Comparison of ENCODE assay signal across 19 cellular contexts in genomic region chr14:89402363-89402762, GRCh38. TPM values are rescaled to one million over a fixed set of nuclear protein-coding genes. Genes with fewer than 3 reads are reported as not detected.
DNase-seq lines count a peak whose midpoint lies in the region; ATAC-seq and TF ChIP-seq lines count a peak whose summit lies in the region.
"Had no signal": no experiment of that assay in that cellular context is flagged by ENCODE, and none has a peak within 500 bp of the region (broad histone marks: within the 10 kb centered on the region; RNA-seq: fewer than 3 reads in every experiment).

No MANE protein-coding gene starts in this region.

- peaks cover 61% of the 10 kb centered on the region for H3K4me1 Mint-ChIP-seq in activated naive CD8-positive, alpha-beta T cell treated with anti-CD3 and anti-CD28 coated beads, Interleukin-2, amount 50 U/mL, for 24 hours
- H3K4me1 Mint-ChIP-seq in activated naive CD8-positive, alpha-beta T cell treated with anti-CD3 and anti-CD28 coated beads for 36 hours: peaks cover 65% of the 10 kb centered on the region
- H3K4me1 Mint-ChIP-seq in brain (peaks cover 72% of the 10 kb centered on the region), nephron progenitor cell (peaks cover 60% of the 10 kb centered on the region)

- H3K27me3 Mint-ChIP-seq in activated naive CD8-positive, alpha-beta T cell treated with anti-CD3 and anti-CD28 coated beads, Interleukin-2, amount 50 U/mL, for 24 hours: no peaks in the 10 kb centered on the region
- no peaks in the 10 kb centered on the region for H3K27me3 Mint-ChIP-seq in activated naive CD8-positive, alpha-beta T cell treated with anti-CD3 and anti-CD28 coated beads for 36 hours
- H3K27me3 Mint-ChIP-seq in brain (no peaks in the 10 kb centered on the region), nephron progenitor cell (ENCODE audit: low read depth, poor library complexity) (no peaks in the 10 kb centered on the region)
- H3K27me3 Mint-ChIP-seq: CD4-positive, CD25-positive, alpha-beta regulatory T cell had no signal

- no peak overlapping the region for H3K4me3 Mint-ChIP-seq in activated naive CD8-positive, alpha-beta T cell treated with anti-CD3 and anti-CD28 coated beads, Interleukin-2, amount 50 U/mL, for 24 hours
- H3K4me3 Mint-ChIP-seq in activated naive CD8-positive, alpha-beta T cell treated with anti-CD3 and anti-CD28 coated beads for 36 hours: no peak overlapping the region
- H3K4me3 Mint-ChIP-seq in brain: no peak overlapping the region
- no peak overlapping the region for H3K4me3 Mint-ChIP-seq in nephron progenitor cell

- peaks cover 51% of the 10 kb centered on the region for H3K36me3 Mint-ChIP-seq in activated naive CD8-positive, alpha-beta T cell treated with anti-CD3 and anti-CD28 coated beads, Interleukin-2, amount 50 U/mL, for 24 hours (ENCODE audit: low read depth)
- peaks cover 65% of the 10 kb centered on the region for H3K36me3 Mint-ChIP-seq in activated naive CD8-positive, alpha-beta T cell treated with anti-CD3 and anti-CD28 coated beads for 36 hours
- H3K36me3 Mint-ChIP-seq in brain (peaks cover 65% of the 10 kb centered on the region), nephron progenitor cell (ENCODE audit: low read depth) (peaks cover 36% of the 10 kb centered on the region)

- no peaks in the 10 kb centered on the region for H3K9me3 Mint-ChIP-seq in activated naive CD8-positive, alpha-beta T cell treated with anti-CD3 and anti-CD28 coated beads, Interleukin-2, amount 50 U/mL, for 24 hours
- H3K9me3 Mint-ChIP-seq in activated naive CD8-positive, alpha-beta T cell treated with anti-CD3 and anti-CD28 coated beads for 36 hours: no peaks in the 10 kb centered on the region
- H3K9me3 Mint-ChIP-seq in brain (peaks cover 0 to 3% (median 0%) of the 10 kb centered on the region in 5 experiments), nephron progenitor cell (no peaks in the 10 kb centered on the region)
- H3K9me3 Mint-ChIP-seq: CD4-positive, CD25-positive, alpha-beta regulatory T cell had no signal

- H3K27ac Mint-ChIP-seq in activated naive CD8-positive, alpha-beta T cell treated with anti-CD3 and anti-CD28 coated beads, Interleukin-2, amount 50 U/mL, for 24 hours: peak overlapping the region; percentile 14
- H3K27ac Mint-ChIP-seq in activated naive CD8-positive, alpha-beta T cell treated with anti-CD3 and anti-CD28 coated beads for 36 hours: no peak overlapping the region
- H3K27ac Mint-ChIP-seq in brain (peak overlapping the region in 4 of 5 experiments; percentile 7 to 88 (median 34)), nephron progenitor cell (peak overlapping the region; percentile 56)

- TF ChIP-seq CTCF in brain (conservative IDR thresholded peaks at IDR 0.05) (no peak), nephron progenitor cell (IDR thresholded peaks at IDR 0.05) (no peak)

- ATAC-seq in activated naive CD8-positive, alpha-beta T cell treated with anti-CD3 and anti-CD28 coated beads, Interleukin-2, amount 50 U/mL, for 24 hours: no peak

- DNase-seq in activated naive CD8-positive, alpha-beta T cell treated with anti-CD3 and anti-CD28 coated beads, Interleukin-2, amount 50 U/mL, for 24 hours: no peak
- DNase-seq in activated naive CD8-positive, alpha-beta T cell treated with anti-CD3 and anti-CD28 coated beads for 36 hours: no peak
- DNase-seq in nephron progenitor cell (no peak), NCI-H345 treated with DMSO at 0.1 percent for 48 hours (lab: John Stamatoyannopoulos, UW; ENCODE audit: unreplicated experiment) (no peak), AML-193 (lab: John Stamatoyannopoulos, UW) (no peak), GM19240 (ENCODE audit: insufficient read length, low spot score) (no peak)
- DNase-seq: Caco-2; CD4-positive, CD25-positive, alpha-beta regulatory T cell; GOT3; HCEC 1CT; IMR-90; NCI-H1105; NCI-H2029; NCI-H226; NCI-H524; NCI-H774; NK-92 treated with Interleukin-12 subunit alpha and Interleukin-12 subunit beta, amount 100 ng/mL, for 24 hours; SHP77 treated with DMSO at 0.1 percent for 48 hours had no signal

RNA-seq across cellular contexts. Expression of gene FOXN3, which starts 14.7 kb away (rescaled TPM):
- 10 to 100 TPM; 80.1 to 82.4 TPM for total RNA-seq in activated naive CD8-positive, alpha-beta T cell treated with anti-CD3 and anti-CD28 coated beads for 36 hours
- 46.4 TPM for polyA plus RNA-seq in brain (ENCODE audit: insufficient read depth, low read depth, low replicate concordance)
